ENCODE assay signal across 12 cellular contexts in genomic region chr19:3249408-3249807, GRCh38. TPM values are rescaled to one million over a fixed set of nuclear protein-coding genes. Genes with fewer than 3 reads are reported as not detected.
A peak's percentile ranks its signal among the peaks of the same experiment; 100 is the strongest.
DNase-seq lines count a peak whose midpoint lies in the region; ATAC-seq and TF ChIP-seq lines count a peak whose summit lies in the region.
"Had no signal": no experiment of that assay in that cellular context is flagged by ENCODE, and none has a peak within 500 bp of the region (broad histone marks: within the 10 kb centered on the region; RNA-seq: fewer than 3 reads in every experiment).

No MANE protein-coding gene starts in this region.

- DNase-seq in NCI-H526 (lab: John Stamatoyannopoulos, UW) (peak; percentile 32 to 49), NCI-H526 treated with DMSO at 0.1 percent for 48 hours (lab: John Stamatoyannopoulos, UW) (no peak), Daoy (ENCODE audit: low read depth) (peak; percentile 77), PC-3 (peak; percentile 22), glutamatergic neuron (peak; percentile 31), RWPE1 (ENCODE audit: low spot score) (no peak), medulla oblongata (ENCODE audit: extremely low spot score) (no peak), occipital lobe (lab: John Stamatoyannopoulos, UW) (no peak)
- DNase-seq: cerebellar nuclear complex, NCI-H2081 treated with DMSO at 0.1 percent for 48 hours, transverse colon had no signal

- peaks cover 4% of the 10 kb centered on the region for H3K36me3 Mint-ChIP-seq in glutamatergic neuron (ENCODE audit: unreplicated experiment)

- BruUV-seq in PC-3 (replicated peaks; lab: Mats Ljungman, UMichigan), result no TSS peak

- no peak overlapping the region for H2AFZ ChIP-seq in PC-3 (ENCODE audit: low read length)

- H3K9ac ChIP-seq in PC-3 (ENCODE audit: low read length), result no peak overlapping the region

- no peaks in the 10 kb centered on the region for H3K9me2 ChIP-seq in PC-3 (replicated peaks; ENCODE audit: low read length)

- CTCF ChIA-PET in PC-3 (lab: Charles Lee) (interaction anchor here (0.6 kb wide), 1 partner anchor 607 kb away, joined by 10 read pairs; no protein-coding TSS in a partner anchor), RWPE1 (lab: Yijun Ruan, JAX) (no interaction called here)

- no peaks in the 10 kb centered on the region for H3K4me1 Mint-ChIP-seq in glutamatergic neuron (ENCODE audit: low read depth, unreplicated experiment)
- H3K4me1 Mint-ChIP-seq: nephron had no signal

- H3K9me3 Mint-ChIP-seq in glutamatergic neuron (ENCODE audit: unreplicated experiment), result peaks cover 2% of the 10 kb centered on the region

- H3K27ac ChIP-seq in PC-3 (ENCODE audit: low read length) (no peak overlapping the region), RWPE1 (no peak overlapping the region)
- H3K27ac ChIP-seq: transverse colon had no signal

- no peak overlapping the region for H3K4me2 ChIP-seq in PC-3 (ENCODE audit: low read length)

- no peaks in the 10 kb centered on the region for H3K4me1 ChIP-seq in PC-3 (ENCODE audit: insufficient read depth, low read length)
- H3K4me1 ChIP-seq: transverse colon had no signal

- no peak overlapping the region for H3K4me3 Mint-ChIP-seq in glutamatergic neuron (ENCODE audit: unreplicated experiment)
- H3K4me3 Mint-ChIP-seq: nephron had no signal

- intact Hi-C loops in PC-3 (cut with micrococcal nuclease), result no loop called here

- no peaks in the 10 kb centered on the region for H4K20me1 ChIP-seq in PC-3 (ENCODE audit: low read length)

- H3K27me3 ChIP-seq in PC-3 (ENCODE audit: low read length), result no peaks in the 10 kb centered on the region

- no peak overlapping the region for H3K4me3 ChIP-seq in PC-3 (ENCODE audit: low read length)
- H3K4me3 ChIP-seq: transverse colon had no signal

- peaks cover 2% of the 10 kb centered on the region for H3K27me3 Mint-ChIP-seq in glutamatergic neuron (ENCODE audit: unreplicated experiment)

- no peaks in the 10 kb centered on the region for H3K36me3 ChIP-seq in PC-3 (ENCODE audit: low read depth, low read length)
- H3K36me3 ChIP-seq: transverse colon had no signal

- POLR2A ChIA-PET in PC-3 (lab: Charles Lee; ENCODE audit: unreplicated experiment) (no interaction called here), RWPE1 (lab: Yijun Ruan, JAX; ENCODE audit: low non-redundant PET) (no interaction called here)

- TF ChIP-seq CTCF in PC-3 (conservative IDR thresholded peaks at IDR 0.05; ENCODE audit: low read depth, low read length) (no peak), glutamatergic neuron (IDR thresholded peaks at IDR 0.05; ENCODE audit: partially characterized antibody, unreplicated experiment) (no peak), RWPE1 (conservative IDR thresholded peaks at IDR 0.05; ENCODE audit: low read depth) (no peak)

- no peak overlapping the region for H3K27ac Mint-ChIP-seq in glutamatergic neuron (ENCODE audit: unreplicated experiment)
- H3K27ac Mint-ChIP-seq: nephron had no signal

- H3K9me3 ChIP-seq in PC-3 (ENCODE audit: low read length), result no peaks in the 10 kb centered on the region

- no peak; the same call in 1 of the 2 replicates for ATAC-seq in PC-3

- no peaks in the 10 kb centered on the region for H3K79me2 ChIP-seq in PC-3 (ENCODE audit: low read length)

- no peaks in the 10 kb centered on the region for H3F3A ChIP-seq in PC-3 (ENCODE audit: low read length, unreplicated experiment)

RNA-seq across cellular contexts. Expression of gene CELF5, which starts 24.9 kb away (rescaled TPM):
- total RNA-seq in Daoy (2014; rRNA removed; shearing (Covaris generic)), result 0.06 TPM in 1 of 2 replicates, not detected in the other
- total RNA-seq in PC-3 (2014; rRNA removed), result 0.44 and 0.75 TPM in 2 replicates
- 12.5 TPM for total RNA-seq in glutamatergic neuron (ENCODE audit: unreplicated experiment)
- total RNA-seq in occipital lobe, result 51.6 TPM

Comparison
In these comparisons a context has a peak if more than half of its experiments do, and no peak if none do; other contexts are left out.
1. DNase-seq: peak in NCI-H526 (2 of 2), Daoy (single experiment), PC-3 (single experiment) and glutamatergic neuron (single experiment); none in NCI-H526 treated with DMSO at 0.1 percent for 48 hours (single experiment), RWPE1 (single experiment), medulla oblongata (single experiment) and occipital lobe (single experiment).